In genomic region chr2:203606051-203606450, GRCh38 we compare ENCODE assay signal across 20 cellular contexts.
DNase-seq lines count a peak whose midpoint lies in the region; ATAC-seq, FAIRE-seq and TF ChIP-seq lines count a peak whose summit lies in the region.
"Had no signal": no experiment of that assay in that cellular context is flagged by ENCODE, and none has a peak within 500 bp of the region (broad histone marks: within the 10 kb centered on the region; RNA-seq: fewer than 3 reads in every experiment).

No MANE protein-coding gene starts in this region.

- ATAC-seq in HepG2 (no peak), left lobe of liver (peak; percentile 55)
- ATAC-seq: A549; CD8-positive, alpha-beta T cell had no signal

- H3K36me3 ChIP-seq in liver (ENCODE audit: control insufficient read depth in 4 of 4, insufficient read depth in 3 of 4, low read depth in 1 of 4, low read length in 3 of 4) (no peaks in the 10 kb centered on the region), HepG2 (replicated peaks in 1 of 2; ENCODE audit: control insufficient read depth in 1 of 2, insufficient read depth in 2 of 2, low read length in 2 of 2) (no peaks in the 10 kb centered on the region)
- H3K36me3 ChIP-seq: BLaER1 treated with 17β-estradiol and CSF1 and Interleukin-3, amounts not matched to agents 10 nM and 100 nM had no signal

- peak overlapping the region; percentile 61 to 86 for H3K27ac ChIP-seq in liver (ENCODE audit: low read depth in 1 of 2, low read length in 2 of 2)
- no peak overlapping the region for H3K27ac ChIP-seq in HepG2 (ENCODE audit: extremely low read length, insufficient read depth, low read length)
- H3K27ac ChIP-seq: 22Rv1; A549; BLaER1 treated with 17β-estradiol and CSF1 and Interleukin-3, amounts not matched to agents 10 nM and 100 nM; C4-2B had no signal

- 39% methylated on average over 3 of the region's 3 CpGs for WGBS in liver
- 32% methylated on average over 3 of the region's 3 CpGs for WGBS in HepG2 (ENCODE audit: low lambda C conversion rate)

- H3K4me1 ChIP-seq in liver (ENCODE audit: control insufficient read depth in 4 of 4, insufficient read depth in 4 of 4, low read length in 3 of 4) (peaks cover 2 to 35% (median 29%) of the 10 kb centered on the region in 4 donors), HepG2 (ENCODE audit: insufficient read depth, low read length) (0 out of 2 replicates have a peak, but pooled peaks cover 9% of the 10 kb centered on the region)
- H3K4me1 ChIP-seq: A549 had no signal

- H2AFZ ChIP-seq in HepG2 (ENCODE audit: low read length) = no peak overlapping the region

- H3K4me3 ChIP-seq in liver (ENCODE audit: low read depth in 1 of 3, low read length in 3 of 3) = no peak overlapping the region
- H3K4me3 ChIP-seq in HepG2 (replicated peaks in 1 of 3; ENCODE audit: insufficient read depth in 1 of 3, low read depth in 2 of 3, low read length in 3 of 3) = no peak overlapping the region
- H3K4me3 ChIP-seq: A549; BLaER1 treated with 17β-estradiol and CSF1 and Interleukin-3, amounts not matched to agents 10 nM and 100 nM had no signal

- H3K27me3 ChIP-seq in liver (ENCODE audit: control insufficient read depth in 4 of 4, insufficient read depth in 4 of 4, low read length in 3 of 4) = no peaks in the 10 kb centered on the region
- no peaks in the 10 kb centered on the region; a peak in 1 of 5 replicates for H3K27me3 ChIP-seq in HepG2 (ENCODE audit: control insufficient read depth in 1 of 2, insufficient read depth in 2 of 2, low read length in 2 of 2)

- FAIRE-seq in HepG2 (lab: Jason Lieb, UNC) = no peak
- FAIRE-seq: A549, D721Med, G401.6, GM12891, GM19239 had no signal

- no TSS peak for BruUV-seq in HepG2 (replicated peaks; lab: Mats Ljungman, UMichigan)

- intact Hi-C loops in HepG2 (cut with micrococcal nuclease; ENCODE audit: unreplicated experiment) = no loop called here

- no peaks in the 10 kb centered on the region for H4K20me1 ChIP-seq in HepG2 (ENCODE audit: insufficient read depth, low read length)
- H4K20me1 ChIP-seq: BLaER1 treated with 17β-estradiol and CSF1 and Interleukin-3, amounts not matched to agents 10 nM and 100 nM had no signal

- TF ChIP-seq RAD21 in liver (IDR thresholded peaks at IDR 0.05) (peak in 1 of 2 donors; percentile 30), HepG2 (CRISPR knock-in tag; IDR thresholded peaks at IDR 0.05) (no peak)

- CTCF ChIA-PET in HepG2 (lab: Yijun Ruan, JAX; ENCODE audit: low intra/inter-chr PET ratio, low total read pairs) = no interaction called here

- no peak for TF ChIP-seq CTCF in liver (IDR thresholded peaks at IDR 0.05; ENCODE audit: low read depth, low read length, missing input control)
- TF ChIP-seq CTCF in HepG2 (CRISPR knock-in tag; IDR thresholded peaks at IDR 0.05) = no peak

- no peak for TF ChIP-seq POLR2A in HepG2 (IDR thresholded peaks at IDR 0.05; ENCODE audit: insufficient read depth in 1 of 2, low read depth in 2 of 2, low read length in 2 of 2)

- no peaks in the 10 kb centered on the region for H3K79me2 ChIP-seq in HepG2 (ENCODE audit: insufficient read depth, low read length)

- in situ Hi-C loops in HepG2 (cut with HindIII; ENCODE audit: extremely low pct_ligation_motif_present, low pct_unique_long_range_greater_than_20kb) = no loop called here

- POLR2A ChIA-PET in HepG2 (lab: Yijun Ruan, JAX) = no interaction called here

- H3K4me2 ChIP-seq in HepG2 (ENCODE audit: low read depth, low read length) = no peak overlapping the region
- H3K4me2 ChIP-seq: A549 had no signal

- H3K9me3 ChIP-seq in liver (ENCODE audit: control insufficient read depth in 4 of 4, low read length in 3 of 4) (no peaks in the 10 kb centered on the region), HepG2 (ENCODE audit: low read length) (no peaks in the 10 kb centered on the region)
- H3K9me3 ChIP-seq: A549; BLaER1 treated with 17β-estradiol and CSF1 and Interleukin-3, amounts not matched to agents 10 nM and 100 nM; Caco-2 had no signal

- TF ChIP-seq EP300 in HepG2 (IDR thresholded peaks at IDR 0.05; ENCODE audit: low read depth in 2 of 2, low read length in 2 of 2) (no peak), HepG2 (CRISPR knock-in tag; IDR thresholded peaks at IDR 0.05; ENCODE audit: borderline replicate concordance) (no peak)

- DNase-seq in HepG2 (ENCODE audit: low spot score) (no peak), left lobe of liver (ENCODE audit: low spot score) (peak; percentile 64), NCI-H82 treated with DMSO at 0.1 percent for 48 hours (lab: John Stamatoyannopoulos, UW; ENCODE audit: unreplicated experiment) (no peak), NCI-H2107 (lab: John Stamatoyannopoulos, UW) (no peak)
- DNase-seq: AML-193; Calu3; CD4-positive, alpha-beta T cell; CD8-positive, alpha-beta T cell; DMS79 treated with DMSO at 0.1 percent for 48 hours; GF-D8 had no signal

- H3K9ac ChIP-seq in liver (ENCODE audit: low read depth in 1 of 2, low read length in 2 of 2) = no peak overlapping the region
- H3K9ac ChIP-seq in HepG2 (ENCODE audit: insufficient read depth, low read depth, low read length) = no peak overlapping the region
- H3K9ac ChIP-seq: BLaER1 treated with 17β-estradiol and CSF1 and Interleukin-3, amounts not matched to agents 10 nM and 100 nM had no signal

TF ChIP-seq in liver, 16 proteins besides CTCF, POLR2A, EP300 and RAD21 (continues in another document):
- TF ChIP-seq, protein P1, sequence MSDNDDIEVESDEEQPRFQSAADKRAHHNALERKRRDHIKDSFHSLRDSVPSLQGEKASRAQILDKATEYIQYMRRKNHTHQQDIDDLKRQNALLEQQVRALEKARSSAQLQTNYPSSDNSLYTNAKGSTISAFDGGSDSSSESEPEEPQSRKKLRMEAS (IDR thresholded peaks at IDR 0.05) = peak; percentile 22
- TF ChIP-seq SP1 (IDR thresholded peaks at IDR 0.05) = peak; percentile 14
- TF ChIP-seq ZBTB33 (IDR thresholded peaks at IDR 0.05) = peak; percentile 10
- no peak for TF ChIP-seq YY1 (IDR thresholded peaks at IDR 0.05)
- TF ChIP-seq EGR1 (IDR thresholded peaks at IDR 0.05; ENCODE audit: low read depth in 2 of 2) = no peak

TF ChIP-seq in HepG2, 621 proteins besides CTCF, POLR2A, EP300 and RAD21:
- no peak for TF ChIP-seq ZNF790 (CRISPR knock-in tag; IDR thresholded peaks at IDR 0.05; ENCODE audit: borderline replicate concordance)
- no peak for TF ChIP-seq GTF2F1 (IDR thresholded peaks at IDR 0.05; ENCODE audit: low read length)
- TF ChIP-seq ZNF124 (CRISPR knock-in tag; IDR thresholded peaks at IDR 0.05) = no peak
- TF ChIP-seq ZIK1 (CRISPR knock-in tag; IDR thresholded peaks at IDR 0.05; ENCODE audit: borderline replicate concordance, low read depth) = no peak
- TF ChIP-seq, protein P2, sequence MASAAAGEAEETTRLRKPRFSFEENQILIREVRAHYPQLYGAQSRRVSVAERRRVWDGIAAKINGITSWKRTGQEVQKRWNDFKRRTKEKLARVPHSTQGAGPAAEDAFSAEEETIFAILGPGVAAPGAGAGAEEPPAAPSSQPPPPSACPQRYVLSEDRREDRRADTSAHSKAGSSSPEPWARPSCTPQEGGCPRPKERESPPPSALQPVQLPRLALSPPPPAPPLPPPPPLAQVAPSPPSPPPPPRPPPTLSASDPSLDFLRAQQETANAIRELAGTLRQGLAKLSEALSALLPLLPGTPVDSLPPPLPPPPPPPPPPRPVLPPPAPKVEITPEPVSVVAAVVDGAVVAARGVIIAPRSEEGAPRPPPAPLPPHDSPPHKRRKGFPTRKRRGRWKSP (CRISPR knock-in tag; IDR thresholded peaks at IDR 0.05) = no peak
- TF ChIP-seq, protein P3, sequence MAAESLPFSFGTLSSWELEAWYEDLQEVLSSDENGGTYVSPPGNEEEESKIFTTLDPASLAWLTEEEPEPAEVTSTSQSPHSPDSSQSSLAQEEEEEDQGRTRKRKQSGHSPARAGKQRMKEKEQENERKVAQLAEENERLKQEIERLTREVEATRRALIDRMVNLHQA (CRISPR knock-in tag; IDR thresholded peaks at IDR 0.05) = no peak
- no peak for TF ChIP-seq TBX2 (CRISPR knock-in tag; IDR thresholded peaks at IDR 0.05; ENCODE audit: borderline replicate concordance)
- TF ChIP-seq, protein P4, sequence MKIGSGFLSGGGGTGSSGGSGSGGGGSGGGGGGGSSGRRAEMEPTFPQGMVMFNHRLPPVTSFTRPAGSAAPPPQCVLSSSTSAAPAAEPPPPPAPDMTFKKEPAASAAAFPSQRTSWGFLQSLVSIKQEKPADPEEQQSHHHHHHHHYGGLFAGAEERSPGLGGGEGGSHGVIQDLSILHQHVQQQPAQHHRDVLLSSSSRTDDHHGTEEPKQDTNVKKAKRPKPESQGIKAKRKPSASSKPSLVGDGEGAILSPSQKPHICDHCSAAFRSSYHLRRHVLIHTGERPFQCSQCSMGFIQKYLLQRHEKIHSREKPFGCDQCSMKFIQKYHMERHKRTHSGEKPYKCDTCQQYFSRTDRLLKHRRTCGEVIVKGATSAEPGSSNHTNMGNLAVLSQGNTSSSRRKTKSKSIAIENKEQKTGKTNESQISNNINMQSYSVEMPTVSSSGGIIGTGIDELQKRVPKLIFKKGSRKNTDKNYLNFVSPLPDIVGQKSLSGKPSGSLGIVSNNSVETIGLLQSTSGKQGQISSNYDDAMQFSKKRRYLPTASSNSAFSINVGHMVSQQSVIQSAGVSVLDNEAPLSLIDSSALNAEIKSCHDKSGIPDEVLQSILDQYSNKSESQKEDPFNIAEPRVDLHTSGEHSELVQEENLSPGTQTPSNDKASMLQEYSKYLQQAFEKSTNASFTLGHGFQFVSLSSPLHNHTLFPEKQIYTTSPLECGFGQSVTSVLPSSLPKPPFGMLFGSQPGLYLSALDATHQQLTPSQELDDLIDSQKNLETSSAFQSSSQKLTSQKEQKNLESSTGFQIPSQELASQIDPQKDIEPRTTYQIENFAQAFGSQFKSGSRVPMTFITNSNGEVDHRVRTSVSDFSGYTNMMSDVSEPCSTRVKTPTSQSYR (CRISPR knock-in tag; IDR thresholded peaks at IDR 0.05; ENCODE audit: borderline replicate concordance) = no peak
- TF ChIP-seq RBM39 (IDR thresholded peaks at IDR 0.05; ENCODE audit: low read depth, low read length, poor library complexity, severe bottlenecking) = no peak
- no peak for TF ChIP-seq ZNF788 (CRISPR knock-in tag; IDR thresholded peaks at IDR 0.05; ENCODE audit: borderline replicate concordance)
- TF ChIP-seq SRSF9 (IDR thresholded peaks at IDR 0.05; ENCODE audit: borderline replicate concordance, insufficient read depth, low read depth, low read length, poor library complexity, severe bottlenecking) = no peak
- TF ChIP-seq ZMYM4 (CRISPR knock-in tag; IDR thresholded peaks at IDR 0.05) = no peak
- TF ChIP-seq, protein P1 (IDR thresholded peaks at IDR 0.05) = no peak
- TF ChIP-seq ARNT (IDR thresholded peaks at IDR 0.05) = no peak
- no peak for TF ChIP-seq TCF7L2 (IDR thresholded peaks at IDR 0.05; ENCODE audit: low read depth, low read length)
